8 cellular contexts compared by ENCODE assay signal in genomic region chr10:100481462-100482081, GRCh38. TPM values are rescaled to one million over a fixed set of nuclear protein-coding genes. Genes with fewer than 3 reads are reported as not detected.
DNase-seq lines count a peak whose midpoint lies in the region; ATAC-seq, FAIRE-seq and TF ChIP-seq lines count a peak whose summit lies in the region.

No MANE protein-coding gene starts in this region.

- H3K4me1 ChIP-seq in keratinocyte (ENCODE audit: control insufficient read depth, extremely low read depth, insufficient read depth, low read length) = peaks cover 10% of the 10 kb centered on the region

- H4K20me1 ChIP-seq in keratinocyte (ENCODE audit: control insufficient read depth, extremely low read depth, insufficient read depth, low read length) = peaks cover 3% of the 10 kb centered on the region

- peak; percentile 97 for FAIRE-seq in keratinocyte (lab: Jason Lieb, UNC)

- DNase-seq in AG08395 (ENCODE audit: low spot score) (peak; percentile 93), NCI-H2227 (lab: John Stamatoyannopoulos, UW; ENCODE audit: unreplicated experiment) (peak; percentile 81), cerebellum (ENCODE audit: low spot score) (peak; percentile 88), keratinocyte (ENCODE audit: low read depth, low spot score) (peak; percentile 50)
- DNase-seq in activated CD4-positive, CD25-positive, alpha-beta regulatory T cell treated with anti-CD3 and anti-CD28 coated beads, Interleukin-2, amount 50 U/mL, for 16 hours (ENCODE audit: low read depth, low spot score) = peak; percentile 84
- peak; percentile 78 to 98 (median 88) for DNase-seq in stimulated activated CD4-positive, alpha-beta T cell treated with anti-CD3 and anti-CD28 coated beads, Interleukin-12 subunit alpha, Interleukin-12 subunit beta, amount 100 ng/mL, for 48 hours (ENCODE audit: low read depth in 2 of 3, low spot score in 1 of 3)

- H3K9me3 ChIP-seq in keratinocyte (ENCODE audit: control insufficient read depth, low read depth, low read length) = no peaks in the 10 kb centered on the region

- peak; percentile 98 for ATAC-seq in GM18873 (IDR thresholded peaks at IDR 0.05; ENCODE audit: low FRiP score, unreplicated experiment)
- peak; percentile 98 for ATAC-seq in HG03175 (IDR thresholded peaks at IDR 0.05; ENCODE audit: unreplicated experiment)

- peak overlapping the region; percentile 96 for H3K4me2 ChIP-seq in keratinocyte (ENCODE audit: control insufficient read depth, extremely low read depth, insufficient read depth, low read depth, low read length)

- H3K4me3 ChIP-seq in keratinocyte (ENCODE audit: control insufficient read depth in 2 of 3, extremely low read depth in 1 of 3, insufficient read depth in 2 of 3, low read depth in 1 of 3, low read length in 3 of 3) = peak overlapping the region; percentile 26 to 77 (median 66)

- H3K79me2 ChIP-seq in keratinocyte (ENCODE audit: control insufficient read depth, insufficient read depth, low read length) = no peaks in the 10 kb centered on the region

- H3K9ac ChIP-seq in keratinocyte (ENCODE audit: control insufficient read depth, extremely low read depth, insufficient read depth, low read length) = peak overlapping the region; percentile 30

- H3K27me3 ChIP-seq in keratinocyte (ENCODE audit: control insufficient read depth, extremely low read depth, insufficient read depth, low read length) = peaks cover 37% of the 10 kb centered on the region

- peaks cover 0 to 1% of the 10 kb centered on the region in 2 experiments for H3K36me3 ChIP-seq in keratinocyte (ENCODE audit: control insufficient read depth in 2 of 2, extremely low read depth in 1 of 2, insufficient read depth in 2 of 2, low read length in 2 of 2)

- peak overlapping the region; percentile 81 for H2AFZ ChIP-seq in keratinocyte (ENCODE audit: control insufficient read depth, low read length)

- TF ChIP-seq CTCF in keratinocyte (optimal IDR thresholded peaks at IDR 0.05 in 1 of 3, IDR thresholded peaks at IDR 0.05 in 1 of 3, conservative IDR thresholded peaks at IDR 0.05 in 1 of 3; ENCODE audit: extremely low read depth in 1 of 3, insufficient read depth in 2 of 3, low read length in 3 of 3) = peak in 1 of 3 experiments; percentile 12

- dilution Hi-C loops in keratinocyte (cut with MboI; ENCODE audit: extremely low pct_ligation_motif_present, low sequenced_read_pairs) = no loop called here

- no peaks in the 10 kb centered on the region for H3K9me1 ChIP-seq in keratinocyte (ENCODE audit: control insufficient read depth, extremely low read depth, insufficient read depth, low read length)

- H3K27ac ChIP-seq in keratinocyte (ENCODE audit: control insufficient read depth, insufficient read depth, low read length) = no peak overlapping the region

RNA-seq across cellular contexts. Expression of gene WNT8B, which starts 18.8 kb away (rescaled TPM):
- total RNA-seq in cerebellum = not detected
- polyA plus RNA-seq in keratinocyte = not detected in 3 replicates
- not detected for polyA plus RNA-seq in keratinocyte (2011; ENCODE audit: low read depth)
- not detected in 2 replicates for polyA plus RNA-seq in keratinocyte (2011; cell fraction: cytosol; rRNA removed)
- polyA plus RNA-seq in keratinocyte (2011; cell fraction: nucleus; rRNA removed) = not detected in 2 replicates
- polyA plus RNA-seq in keratinocyte (2012; ENCODE audit: low replicate concordance) = not detected in 2 replicates
- polyA minus RNA-seq in keratinocyte = not detected in 3 replicates
- not detected for polyA minus RNA-seq in keratinocyte (2011; cell fraction: cytosol; rRNA and poly(A)+ RNA removed)
- not detected in 2 replicates for polyA minus RNA-seq in keratinocyte (2011; cell fraction: nucleus; rRNA and poly(A)+ RNA removed)

RNA-seq across cellular contexts. Expression of gene SEC31B, which starts 38.1 kb away (rescaled TPM):
- total RNA-seq in cerebellum = 10.8 TPM
- 3.4 to 6.6 TPM (median 4.9 TPM) in 3 replicates for polyA plus RNA-seq in keratinocyte
- polyA plus RNA-seq in keratinocyte (2011; ENCODE audit: low read depth) = 1.4 TPM
- 0.12 and 0.49 TPM in 2 replicates for polyA plus RNA-seq in keratinocyte (2011; cell fraction: cytosol; rRNA removed)
- 45.5 and 51.0 TPM in 2 replicates for polyA plus RNA-seq in keratinocyte (2011; cell fraction: nucleus; rRNA removed)
- 1.5 and 4.6 TPM in 2 replicates for polyA plus RNA-seq in keratinocyte (2012; ENCODE audit: low replicate concordance)
- 4.9 to 6.0 TPM (median 5.2 TPM) in 3 replicates for polyA minus RNA-seq in keratinocyte
- polyA minus RNA-seq in keratinocyte (2011; cell fraction: cytosol; rRNA and poly(A)+ RNA removed) = not detected
- polyA minus RNA-seq in keratinocyte (2011; cell fraction: nucleus; rRNA and poly(A)+ RNA removed) = 5.1 and 9.7 TPM in 2 replicates

RNA-seq across cellular contexts. Expression of gene NDUFB8, which starts 48.1 kb away (rescaled TPM):
- 123 TPM for total RNA-seq in cerebellum
- 178 to 184 TPM (median 178 TPM) in 3 replicates for polyA plus RNA-seq in keratinocyte
- 83.6 TPM for polyA plus RNA-seq in keratinocyte (2011; ENCODE audit: low read depth)
- 128 and 154 TPM in 2 replicates for polyA plus RNA-seq in keratinocyte (2011; cell fraction: cytosol; rRNA removed)
- 105 and 106 TPM in 2 replicates for polyA plus RNA-seq in keratinocyte (2011; cell fraction: nucleus; rRNA removed)
- polyA plus RNA-seq in keratinocyte (2012; ENCODE audit: low replicate concordance) = 146 and 219 TPM in 2 replicates
- polyA minus RNA-seq in keratinocyte = 104 to 165 TPM (median 129 TPM) in 3 replicates
- polyA minus RNA-seq in keratinocyte (2011; cell fraction: cytosol; rRNA and poly(A)+ RNA removed) = 78.1 TPM
- polyA minus RNA-seq in keratinocyte (2011; cell fraction: nucleus; rRNA and poly(A)+ RNA removed) = 19.7 and 28.8 TPM in 2 replicates

RNA-seq across cellular contexts. Expression of gene HIF1AN, which starts 54.2 kb away (rescaled TPM):
- 22.0 TPM for total RNA-seq in cerebellum
- 12.3 to 16.8 TPM (median 13.9 TPM) in 3 replicates for polyA plus RNA-seq in keratinocyte
- polyA plus RNA-seq in keratinocyte (2011; ENCODE audit: low read depth) = 7.1 TPM
- polyA plus RNA-seq in keratinocyte (2011; cell fraction: cytosol; rRNA removed) = 8.4 and 18.2 TPM in 2 replicates
- 17.4 and 19.1 TPM in 2 replicates for polyA plus RNA-seq in keratinocyte (2011; cell fraction: nucleus; rRNA removed)
- polyA plus RNA-seq in keratinocyte (2012; ENCODE audit: low replicate concordance) = 15.6 and 21.0 TPM in 2 replicates
- polyA minus RNA-seq in keratinocyte = 20.5 to 29.1 TPM (median 20.7 TPM) in 3 replicates
- 11.1 TPM for polyA minus RNA-seq in keratinocyte (2011; cell fraction: cytosol; rRNA and poly(A)+ RNA removed)
- polyA minus RNA-seq in keratinocyte (2011; cell fraction: nucleus; rRNA and poly(A)+ RNA removed) = 8.2 and 16.4 TPM in 2 replicates
